In the genomic region with DNA sequence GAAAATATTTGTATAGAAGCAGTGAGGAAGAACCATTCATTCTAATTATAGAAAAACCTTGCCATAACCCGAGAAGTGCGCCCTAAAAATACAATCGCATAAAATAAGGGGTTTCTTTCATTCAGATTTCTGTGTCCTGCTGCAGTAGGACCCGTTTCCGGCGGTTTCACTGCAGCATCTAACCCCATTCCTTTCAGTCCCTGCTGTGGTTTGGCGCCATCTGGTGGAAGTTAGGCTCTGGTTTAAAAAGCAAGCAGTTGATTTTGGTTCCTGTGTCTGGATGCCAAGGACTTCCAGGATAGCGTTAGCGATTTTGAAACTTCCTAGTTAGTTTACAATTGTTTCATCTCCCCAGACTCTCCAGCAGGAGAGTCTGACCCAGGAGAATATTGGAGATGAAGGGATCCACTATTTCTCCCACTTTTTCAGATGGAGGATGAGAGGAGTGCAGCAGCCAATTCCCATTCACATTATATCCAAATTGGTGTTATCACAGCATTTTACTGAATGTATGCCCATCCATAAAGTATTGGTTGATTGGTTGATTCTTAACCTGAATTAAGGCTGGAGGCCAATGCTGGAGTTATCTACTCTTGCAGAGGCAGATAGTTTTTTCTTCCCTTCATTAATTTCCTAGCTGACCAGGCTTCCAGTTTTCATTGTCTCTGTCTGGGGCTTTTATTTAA, we compare ENCODE assay signal across 8 cellular contexts.
DNase-seq lines count a peak whose midpoint lies in the region; ATAC-seq lines count a peak whose summit lies in the region.

No MANE protein-coding gene starts in this region.

- H3K9me3 Mint-ChIP-seq in CD4-positive, alpha-beta memory T cell: peaks cover 0 to 6% (median under 1%) of the 10 kb centered on the region in 8 donors
- H3K9me3 Mint-ChIP-seq in effector memory CD8-positive, alpha-beta T cell: peaks cover 0 to 2% of the 10 kb centered on the region in 2 donors
- peaks cover 3% of the 10 kb centered on the region for H3K9me3 Mint-ChIP-seq in memory B cell

- H3K36me3 Mint-ChIP-seq in CD4-positive, alpha-beta memory T cell: no peaks in the 10 kb centered on the region
- H3K36me3 Mint-ChIP-seq in effector memory CD8-positive, alpha-beta T cell (ENCODE audit: insufficient read depth): peaks cover 2% of the 10 kb centered on the region
- H3K36me3 Mint-ChIP-seq in memory B cell: no peaks in the 10 kb centered on the region

- H3K27me3 ChIP-seq in CD4-positive, alpha-beta memory T cell (ENCODE audit: insufficient read depth, low read length): no peaks in the 10 kb centered on the region

- intact Hi-C loops in CD4-positive, alpha-beta memory T cell (cut with micrococcal nuclease): loop anchor here (2.0 to 10.0 kb wide), 2 partner anchors 152 to 1090 kb away; no protein-coding TSS in a partner anchor

- no peaks in the 10 kb centered on the region for H3K27me3 Mint-ChIP-seq in CD4-positive, alpha-beta memory T cell
- no peaks in the 10 kb centered on the region for H3K27me3 Mint-ChIP-seq in effector memory CD8-positive, alpha-beta T cell
- peaks cover 2% of the 10 kb centered on the region for H3K27me3 Mint-ChIP-seq in memory B cell

- no peaks in the 10 kb centered on the region for H3K9me3 ChIP-seq in CD4-positive, alpha-beta memory T cell (ENCODE audit: control insufficient read depth in 1 of 2, low read length in 2 of 2)

- no peak overlapping the region for H3K4me3 ChIP-seq in CD4-positive, alpha-beta memory T cell (ENCODE audit: low read length in 2 of 2)

- CTCF ChIA-PET in CD4-positive, alpha-beta memory T cell (lab: Charles Lee; ENCODE audit: partially characterized antibody): interaction anchor here (1.6 kb wide), 1 partner anchor 13 kb away, joined by 5 read pairs; no protein-coding TSS in a partner anchor

- H3K27ac Mint-ChIP-seq in CD4-positive, alpha-beta memory T cell: no peak overlapping the region
- no peak overlapping the region for H3K27ac Mint-ChIP-seq in effector memory CD8-positive, alpha-beta T cell
- H3K27ac Mint-ChIP-seq in memory B cell: no peak overlapping the region

- ATAC-seq in GM19397 (IDR thresholded peaks at IDR 0.05; ENCODE audit: unreplicated experiment) (peak; percentile 94), HG03520 (IDR thresholded peaks at IDR 0.05; ENCODE audit: unreplicated experiment) (peak; percentile 86), memory B cell (ENCODE audit: low read depth) (no peak)
- peak; percentile 65 for ATAC-seq in effector memory CD8-positive, alpha-beta T cell (replicated peaks)

- POLR2A ChIA-PET in CD4-positive, alpha-beta memory T cell (lab: Charles Lee; ENCODE audit: partially characterized antibody): no interaction called here

- H3K36me3 ChIP-seq in CD4-positive, alpha-beta memory T cell (ENCODE audit: insufficient read depth, low read length): no peaks in the 10 kb centered on the region

- no peak overlapping the region for H3K4me3 Mint-ChIP-seq in CD4-positive, alpha-beta memory T cell
- no peak overlapping the region for H3K4me3 Mint-ChIP-seq in effector memory CD8-positive, alpha-beta T cell
- no peak overlapping the region for H3K4me3 Mint-ChIP-seq in memory B cell

- H3K4me1 ChIP-seq in CD4-positive, alpha-beta memory T cell (ENCODE audit: insufficient read depth, low read length): no peaks in the 10 kb centered on the region

- no peak overlapping the region for H3K27ac ChIP-seq in CD4-positive, alpha-beta memory T cell (ENCODE audit: low read depth, low read length)

- DNase-seq in CD4-positive, alpha-beta memory T cell: peak; percentile 20 to 47 (median 29)
- DNase-seq in NCI-H526 treated with DMSO at 0.1 percent for 48 hours (lab: John Stamatoyannopoulos, UW) (peak; percentile 67), memory B cell (ENCODE audit: low spot score in 2 of 2) (peak; percentile 13 to 27)
- DNase-seq in activated CD4-positive, alpha-beta T cell treated with anti-CD3 and anti-CD28 coated beads, Interleukin-2, amount 50 U/mL, for 48 hours: peak; percentile 72 to 78
- peak; percentile 38 to 50 (median 38) for DNase-seq in effector memory CD8-positive, alpha-beta T cell
- peak; percentile 13 to 29 for DNase-seq in stimulated activated CD8-positive, alpha-beta memory T cell treated with anti-CD3 and anti-CD28 coated beads, Interleukin-15, amount 100 ng/mL, for 4 hours (ENCODE audit: low read depth in 2 of 2)

- peaks cover 0 to 4% (median 0%) of the 10 kb centered on the region in 4 donors for H3K4me1 Mint-ChIP-seq in CD4-positive, alpha-beta memory T cell
- H3K4me1 Mint-ChIP-seq in effector memory CD8-positive, alpha-beta T cell (ENCODE audit: low read depth in 2 of 2): no peaks in the 10 kb centered on the region
- no peaks in the 10 kb centered on the region for H3K4me1 Mint-ChIP-seq in memory B cell

Comparison
In these comparisons a context has a peak if more than half of its experiments do, and no peak if none do; other contexts are left out.
1. DNase-seq: peak in every context shown above with its lines; median percentile 75 in activated CD4-positive, alpha-beta T cell treated with anti-CD3 and anti-CD28 coated beads, Interleukin-2, amount 50 U/mL, for 48 hours; 67 in NCI-H526 treated with DMSO at 0.1 percent for 48 hours; 38 in effector memory CD8-positive, alpha-beta T cell; 29 in CD4-positive, alpha-beta memory T cell; 21 in stimulated activated CD8-positive, alpha-beta memory T cell treated with anti-CD3 and anti-CD28 coated beads, Interleukin-15, amount 100 ng/mL, for 4 hours; 20 in memory B cell.